8 cellular contexts compared by ENCODE assay signal in the genomic region with DNA sequence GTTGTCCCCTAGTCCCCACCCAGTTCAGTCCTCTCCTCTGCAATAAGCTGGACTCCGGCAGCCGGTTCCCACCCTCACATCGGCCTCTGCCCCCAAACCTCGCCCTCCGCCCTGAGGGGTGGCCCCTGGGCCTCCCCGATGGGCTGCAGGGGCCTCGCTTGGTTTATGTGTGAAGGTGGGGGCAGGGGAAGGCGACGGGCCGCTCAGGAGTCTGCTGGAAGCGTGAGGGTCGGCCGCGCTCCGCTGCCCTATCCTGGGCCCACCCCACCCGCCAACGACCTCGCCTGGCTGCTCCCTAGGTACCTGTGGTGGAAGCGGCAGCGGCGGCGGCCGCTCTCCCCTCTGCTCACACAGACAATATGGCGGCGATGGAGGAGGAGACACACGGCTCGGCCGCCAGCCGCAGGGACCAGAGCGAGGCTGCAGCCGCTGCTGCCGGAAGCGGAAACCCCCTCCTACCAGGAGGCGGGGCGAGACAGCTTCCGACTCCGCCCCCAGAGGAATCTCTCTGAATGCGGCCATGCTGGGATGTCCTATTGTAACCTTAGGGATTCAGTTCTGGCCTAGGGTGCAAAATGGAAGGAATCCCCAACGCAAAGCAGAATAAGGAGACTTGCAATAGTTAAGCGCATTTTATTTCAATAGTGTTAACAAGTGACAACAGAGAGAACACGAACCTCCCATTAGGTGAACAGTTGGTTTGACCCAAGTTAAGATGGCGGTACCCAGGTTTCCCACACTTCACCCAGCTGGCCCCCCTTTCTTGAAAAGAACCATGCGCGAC. TPM values are rescaled to one million over a fixed set of nuclear protein-coding genes. Genes with fewer than 3 reads are reported as not detected.
A peak's percentile ranks its signal among the peaks of the same experiment; 100 is the strongest.
DNase-seq lines count a peak whose midpoint lies in the region; ATAC-seq and TF ChIP-seq lines count a peak whose summit lies in the region.

A gene (minus strand): TSS at position 422 of the 784 bp plus-strand sequence. CDS start 35,239 bp downstream, outside the sequence.

- H3K4me3 ChIP-seq in H7 (ENCODE audit: insufficient read depth, low read depth, low read length) = peak within 1 kb of the TSS; percentile 96
- peak within 1 kb of the TSS; percentile 79 for H3K4me3 ChIP-seq in fibroblast of pulmonary artery (replicated peaks; ENCODE audit: low read depth, low read length)

- H3K27me3 Mint-ChIP-seq in natural killer cell treated with Interleukin-12 subunit alpha and Interleukin-12 subunit beta and Interleukin-15 and Interleukin-18, amount 100 ng/mL, for 72 hours = peaks cover 0 to 4% of the 10 kb centered on the region in 2 donors

- ATAC-seq in natural killer cell treated with Interleukin-12 subunit alpha and Interleukin-12 subunit beta and Interleukin-15 and Interleukin-18, amount 100 ng/mL, for 72 hours = peak; percentile 99
- ATAC-seq in stimulated activated naive CD8-positive, alpha-beta T cell treated with anti-CD3 and anti-CD28 coated beads, Interleukin-15, Interleukin-2, amounts not matched to agents 100 U/mL and 50 U/mL, for 24 hours = peak; percentile 98

- H3K4me1 Mint-ChIP-seq in natural killer cell treated with Interleukin-12 subunit alpha and Interleukin-12 subunit beta and Interleukin-15 and Interleukin-18, amount 100 ng/mL, for 72 hours (ENCODE audit: low read depth in 2 of 2) = peaks cover 40 to 47% of the 10 kb centered on the region in 2 donors

- peaks cover 2% of the 10 kb centered on the region; the same call in 1 of the 2 replicates for H3K27me3 ChIP-seq in H7 (ENCODE audit: control insufficient read depth, insufficient read depth, low read length)

- no peak for TF ChIP-seq CTCF in fibroblast of pulmonary artery (IDR thresholded peaks at IDR 0.05; ENCODE audit: low read length, missing control alignments)

- H3K36me3 Mint-ChIP-seq in natural killer cell treated with Interleukin-12 subunit alpha and Interleukin-12 subunit beta and Interleukin-15 and Interleukin-18, amount 100 ng/mL, for 72 hours = peaks cover 17% of the 10 kb centered on the region

- H3K36me3 ChIP-seq in H7 (replicated peaks; ENCODE audit: control insufficient read depth, insufficient read depth, low read length) = peaks cover 3% of the 10 kb centered on the region; the same call in 1 of the 2 replicates

- H3K4me3 Mint-ChIP-seq in natural killer cell treated with Interleukin-12 subunit alpha and Interleukin-12 subunit beta and Interleukin-15 and Interleukin-18, amount 100 ng/mL, for 72 hours = peak within 1 kb of the TSS; percentile 95

- H3K9me3 Mint-ChIP-seq in natural killer cell treated with Interleukin-12 subunit alpha and Interleukin-12 subunit beta and Interleukin-15 and Interleukin-18, amount 100 ng/mL, for 72 hours = peaks cover 4% of the 10 kb centered on the region

- DNase-seq in ELF-1 (ENCODE audit: low read depth, low spot score) = peak; percentile 97
- DNase-seq in H7 = peak; percentile 94
- peak; percentile 96 for DNase-seq in M059J (ENCODE audit: low read depth)
- peak; percentile 92 to 95 for DNase-seq in SHP77 (lab: John Stamatoyannopoulos, UW)
- peak; percentile 98 for DNase-seq in activated effector memory CD4-positive, alpha-beta T cell treated with Interleukin-2 at 50 U/mL for 16 hours
- DNase-seq in fibroblast of pulmonary artery (ENCODE audit: low read depth) = peak; percentile 96
- peak; percentile 96 for DNase-seq in natural killer cell treated with Interleukin-12 subunit alpha and Interleukin-12 subunit beta and Interleukin-15 and Interleukin-18, amount 100 ng/mL, for 72 hours (ENCODE audit: low spot score)
- DNase-seq in stimulated activated naive CD8-positive, alpha-beta T cell treated with anti-CD3 and anti-CD28 coated beads, Interleukin-15, Interleukin-2, amounts not matched to agents 100 U/mL and 50 U/mL, for 24 hours = peak; percentile 96

- peak within 1 kb of the TSS; percentile 56 to 96 for H3K27ac Mint-ChIP-seq in natural killer cell treated with Interleukin-12 subunit alpha and Interleukin-12 subunit beta and Interleukin-15 and Interleukin-18, amount 100 ng/mL, for 72 hours

RNA-seq across cellular contexts. Expression of the gene that starts here (rescaled TPM):
- 124 and 187 TPM in 2 replicates for total RNA-seq in H7 (2014; rRNA removed; shearing (Covaris generic))
- total RNA-seq in M059J (2014; rRNA removed; shearing (Covaris generic)) = 146 and 269 TPM in 2 replicates
- total RNA-seq in natural killer cell treated with Interleukin-12 subunit alpha and Interleukin-12 subunit beta and Interleukin-15 and Interleukin-18, amount 100 ng/mL, for 72 hours = 100 to 1,000 TPM; 134 to 163 TPM

Comparison
In these comparisons a context has a peak if more than half of its experiments do, and no peak if none do; other contexts are left out.
1. Peak in every context shown above with its lines: DNase-seq, ATAC-seq and H3K4me3 ChIP-seq.